Comparison of ENCODE assay signal across 9 cellular contexts in the genomic region with DNA sequence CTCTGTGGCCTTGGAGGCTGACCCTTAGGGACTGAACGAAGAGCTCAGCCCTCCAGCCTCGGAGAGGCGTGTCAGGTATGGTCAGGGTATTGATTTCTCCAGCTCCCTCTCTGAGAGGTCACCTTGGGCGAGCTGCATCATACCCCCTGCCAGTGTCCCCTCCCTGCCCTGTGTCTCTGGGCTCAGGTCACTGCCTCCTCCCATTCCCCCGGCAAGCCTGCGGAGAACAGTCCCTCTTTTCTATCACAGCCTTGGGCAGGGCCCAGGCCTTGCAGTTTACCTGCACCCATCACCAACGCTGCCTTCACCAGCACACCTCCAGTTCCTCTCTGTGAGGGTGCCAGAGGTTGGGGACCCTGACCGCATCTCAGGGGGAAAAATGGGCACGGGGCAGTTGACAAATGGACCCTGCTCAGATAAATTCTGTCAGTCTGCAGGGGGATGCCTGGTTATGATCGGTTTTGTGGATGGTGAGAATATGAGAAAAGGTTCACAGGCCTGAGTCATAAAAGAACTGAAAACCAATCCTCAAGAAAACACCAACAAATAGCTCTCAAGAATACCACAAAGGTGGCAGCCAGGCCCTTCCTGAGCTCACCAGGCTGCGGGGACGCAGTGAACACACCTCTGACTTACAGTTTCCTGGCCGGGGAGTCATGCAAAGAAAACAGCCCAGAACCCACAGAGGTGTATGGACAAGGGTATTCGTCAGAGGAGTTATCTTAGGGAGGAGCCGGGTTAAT. TPM values are rescaled to one million over a fixed set of nuclear protein-coding genes. Genes with fewer than 3 reads are reported as not detected.
DNase-seq lines count a peak whose midpoint lies in the region; ATAC-seq and TF ChIP-seq lines count a peak whose summit lies in the region.
"Had no signal": no experiment of that assay in that cellular context is flagged by ENCODE, and none has a peak within 500 bp of the region (broad histone marks: within the 10 kb centered on the region; RNA-seq: fewer than 3 reads in every experiment).

No MANE protein-coding gene starts in this region.

- peaks cover 7 to 8% of the 10 kb centered on the region in 2 donors for H3K27me3 Mint-ChIP-seq in natural killer cell treated with Interleukin-12 subunit alpha and Interleukin-12 subunit beta and Interleukin-15 and Interleukin-18, amount 100 ng/mL, for 72 hours

- H3K9me3 Mint-ChIP-seq in natural killer cell treated with Interleukin-12 subunit alpha and Interleukin-12 subunit beta and Interleukin-15 and Interleukin-18, amount 100 ng/mL, for 72 hours = no peaks in the 10 kb centered on the region

- no peak for TF ChIP-seq CTCF in GM12864 (IDR thresholded peaks at IDR 0.05; ENCODE audit: low read depth, low read length, missing control alignments)
- TF ChIP-seq CTCF in HEK293 (tag by site-specific recombination; IDR thresholded peaks at IDR 0.05) = no peak

- POLR2A ChIA-PET in HEK293 (lab: Yijun Ruan, JAX) = no interaction called here

- CTCF ChIA-PET in HEK293 (lab: Yijun Ruan, JAX) = interaction anchor here (0.5 kb wide), 1 partner anchor 39 kb away, joined by 4 read pairs; no protein-coding TSS in a partner anchor

- H3K4me1 ChIP-seq in HEK293 (ENCODE audit: control insufficient read depth, insufficient read depth, low read length) = no peaks in the 10 kb centered on the region

- H3K4me3 ChIP-seq in GM12864 (ENCODE audit: low read depth, low read length) = no peak overlapping the region
- H3K4me3 ChIP-seq in HEK293 (ENCODE audit: low read depth, low read length) = no peak overlapping the region

- peaks cover 13 to 19% of the 10 kb centered on the region in 2 donors for H3K4me1 Mint-ChIP-seq in natural killer cell treated with Interleukin-12 subunit alpha and Interleukin-12 subunit beta and Interleukin-15 and Interleukin-18, amount 100 ng/mL, for 72 hours (ENCODE audit: low read depth in 2 of 2)

- H3K27ac ChIP-seq in HEK293 (ENCODE audit: extremely low read depth, low read depth, low read length) = no peak overlapping the region

- no peaks in the 10 kb centered on the region for H3K36me3 ChIP-seq in HEK293 (ENCODE audit: control insufficient read depth in 2 of 2, insufficient read depth in 1 of 2, low read length in 2 of 2)

- ATAC-seq in natural killer cell treated with Interleukin-12 subunit alpha and Interleukin-12 subunit beta and Interleukin-15 and Interleukin-18, amount 100 ng/mL, for 72 hours = peak; percentile 88 to 94
- ATAC-seq in HG02798 (IDR thresholded peaks at IDR 0.05; ENCODE audit: poor library complexity, unreplicated experiment) = no peak

- no peaks in the 10 kb centered on the region for H3K36me3 Mint-ChIP-seq in natural killer cell treated with Interleukin-12 subunit alpha and Interleukin-12 subunit beta and Interleukin-15 and Interleukin-18, amount 100 ng/mL, for 72 hours

- DNase-seq in GM12864 (ENCODE audit: low read depth) = peak; percentile 15
- peak; percentile 50 for DNase-seq in activated T-cell treated with anti-CD3 and anti-CD28 coated beads, Interleukin-2, amount 50 U/mL, for 1 hour
- no peak for DNase-seq in natural killer cell treated with Interleukin-12 subunit alpha and Interleukin-12 subunit beta and Interleukin-15 and Interleukin-18, amount 100 ng/mL, for 72 hours (ENCODE audit: low spot score)
- no peak for DNase-seq in NCI-H2107 treated with DMSO at 0.1 percent for 48 hours (lab: John Stamatoyannopoulos, UW; ENCODE audit: unreplicated experiment)
- no peak for DNase-seq in NCI-H2029 (lab: John Stamatoyannopoulos, UW)
- no peak for DNase-seq in NCI-H1048 (lab: John Stamatoyannopoulos, UW)
- DNase-seq: EL had no signal

- H3K4me3 Mint-ChIP-seq in natural killer cell treated with Interleukin-12 subunit alpha and Interleukin-12 subunit beta and Interleukin-15 and Interleukin-18, amount 100 ng/mL, for 72 hours = peak overlapping the region; percentile 52

- H3K27ac Mint-ChIP-seq in natural killer cell treated with Interleukin-12 subunit alpha and Interleukin-12 subunit beta and Interleukin-15 and Interleukin-18, amount 100 ng/mL, for 72 hours = peak overlapping the region in 1 of 2 donors; percentile 47

- no peaks in the 10 kb centered on the region for H3K9me3 ChIP-seq in HEK293 (ENCODE audit: control insufficient read depth, insufficient read depth, low read depth, low read length)

TF ChIP-seq in HEK293, 187 proteins besides CTCF, POLR2A, EP300 and RAD21:
- TF ChIP-seq WT1 (tag by site-specific recombination; IDR thresholded peaks at IDR 0.05) = peak; percentile 73
- TF ChIP-seq KLF1 (tag by site-specific recombination; IDR thresholded peaks at IDR 0.05) = 0 out of 2 replicates have a peak, but pooled peaks have one; percentile 17
- TF ChIP-seq, protein P1, sequence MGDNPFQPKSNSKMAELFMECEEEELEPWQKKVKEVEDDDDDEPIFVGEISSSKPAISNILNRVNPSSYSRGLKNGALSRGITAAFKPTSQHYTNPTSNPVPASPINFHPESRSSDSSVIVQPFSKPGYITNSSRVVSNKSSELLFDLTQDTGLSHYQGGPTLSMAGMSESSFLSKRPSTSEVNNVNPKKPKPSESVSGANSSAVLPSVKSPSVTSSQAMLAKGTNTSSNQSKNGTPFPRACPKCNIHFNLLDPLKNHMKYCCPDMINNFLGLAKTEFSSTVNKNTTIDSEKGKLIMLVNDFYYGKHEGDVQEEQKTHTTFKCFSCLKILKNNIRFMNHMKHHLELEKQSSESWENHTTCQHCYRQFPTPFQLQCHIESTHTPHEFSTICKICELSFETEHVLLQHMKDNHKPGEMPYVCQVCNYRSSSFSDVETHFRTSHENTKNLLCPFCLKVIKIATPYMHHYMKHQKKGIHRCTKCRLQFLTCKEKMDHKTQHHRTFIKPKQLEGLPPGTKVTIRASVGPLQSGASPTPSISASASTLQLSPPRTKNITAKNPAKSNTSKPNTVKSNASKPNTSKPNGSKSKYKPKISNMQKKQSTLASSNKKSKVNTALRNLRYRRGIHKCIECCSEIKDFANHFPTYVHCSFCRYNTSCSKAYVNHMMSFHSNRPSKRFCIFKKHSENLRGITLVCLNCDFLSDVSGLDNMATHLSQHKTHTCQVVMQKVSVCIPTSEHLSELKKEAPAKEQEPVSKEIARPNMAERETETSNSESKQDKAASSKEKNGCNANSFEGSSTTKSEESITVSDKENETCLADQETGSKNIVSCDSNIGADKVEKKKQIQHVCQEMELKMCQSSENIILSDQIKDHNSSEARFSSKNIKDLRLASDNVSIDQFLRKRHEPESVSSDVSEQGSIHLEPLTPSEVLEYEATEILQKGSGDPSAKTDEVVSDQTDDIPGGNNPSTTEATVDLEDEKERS (tag by site-specific recombination; IDR thresholded peaks at IDR 0.05) = no peak

RNA-seq across cellular contexts. Expression of a gene that starts 24.7 kb away (rescaled TPM):
- 1 to 10 TPM; 3.8 to 4.9 TPM for total RNA-seq in natural killer cell treated with Interleukin-12 subunit alpha and Interleukin-12 subunit beta and Interleukin-15 and Interleukin-18, amount 100 ng/mL, for 72 hours

Comparison
In these comparisons a context has a peak if more than half of its experiments do, and no peak if none do; other contexts are left out.
1. DNase-seq: peak in GM12864 (single experiment) and activated T-cell treated with anti-CD3 and anti-CD28 coated beads, Interleukin-2, amount 50 U/mL, for 1 hour (single experiment); none in natural killer cell treated with Interleukin-12 subunit alpha and Interleukin-12 subunit beta and Interleukin-15 and Interleukin-18, amount 100 ng/mL, for 72 hours (single experiment), NCI-H2107 treated with DMSO at 0.1 percent for 48 hours (single experiment), NCI-H2029 (single experiment) and NCI-H1048 (single experiment).